ENCODE assay signal across 28 cellular contexts in the genomic region with DNA sequence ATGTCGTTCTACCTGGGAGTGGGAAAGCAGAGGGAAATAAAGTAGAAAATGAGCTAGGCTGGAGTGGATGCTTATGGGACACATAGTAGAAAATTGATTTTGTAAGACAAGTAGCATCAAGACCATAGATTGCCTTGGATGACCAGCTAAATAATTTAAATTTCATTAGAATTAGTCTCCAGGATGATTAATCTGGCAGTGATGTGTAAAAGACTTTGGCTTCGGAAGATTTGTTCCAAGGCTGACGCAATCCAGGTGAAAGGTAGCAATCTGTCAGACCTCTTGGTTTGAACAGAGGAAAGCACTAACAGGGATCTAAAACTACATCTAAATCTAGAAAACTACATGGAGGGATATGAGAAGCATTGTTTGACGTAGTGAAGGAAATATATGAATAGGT.
DNase-seq lines count a peak whose midpoint lies in the region; ATAC-seq and TF ChIP-seq lines count a peak whose summit lies in the region.
"Had no signal": no experiment of that assay in that cellular context is flagged by ENCODE, and none has a peak within 500 bp of the region (broad histone marks: within the 10 kb centered on the region; RNA-seq: fewer than 3 reads in every experiment).

No MANE protein-coding gene starts in this region.

- TF ChIP-seq CTCF in choroid plexus epithelial cell (conservative IDR thresholded peaks at IDR 0.05; ENCODE audit: low read depth, low read length) (no peak), kidney epithelial cell (IDR thresholded peaks at IDR 0.05; ENCODE audit: insufficient read depth, low read length, poor library complexity, severe bottlenecking) (no peak), WTC11 (IDR thresholded peaks at IDR 0.05) (no peak), coronary artery (IDR thresholded peaks at IDR 0.05) (no peak)

- H3K4me3 ChIP-seq in choroid plexus epithelial cell (ENCODE audit: low read depth, low read length), result no peak overlapping the region
- no peak overlapping the region for H3K4me3 ChIP-seq in kidney epithelial cell (ENCODE audit: low read depth, low read length)
- H3K4me3 ChIP-seq in coronary artery, result no peak overlapping the region
- H3K4me3 ChIP-seq: dorsolateral prefrontal cortex, GM12878, K562, lung, pancreas, SK-N-MC, thoracic aorta had no signal

- DNase-seq in EL (peak; percentile 46), M059J (ENCODE audit: low read depth) (peak; percentile 37), choroid plexus epithelial cell (ENCODE audit: low read depth) (peak; percentile 45), kidney epithelial cell (ENCODE audit: low read depth) (peak; percentile 38), WTC11 (ENCODE audit: low spot score) (no peak), coronary artery (ENCODE audit: low spot score) (no peak), iPS-NIHi11 (ENCODE audit: low spot score) (no peak)
- no peak for DNase-seq in activated T-cell treated with anti-CD3 and anti-CD28 coated beads, Interleukin-2, amount 50 U/mL, for 1 hour
- DNase-seq: activated CD4-positive, alpha-beta T cell treated with anti-CD3 and anti-CD28 coated beads, Interleukin-2, amount 10 ng/mL, durations not matched to agents 24 days and 14 days; activated CD8-positive, alpha-beta memory T cell treated with anti-CD3 and anti-CD28 coated beads, Interleukin-2, amount 10 ng/mL, durations not matched to agents 7 days and 5 days; activated naive CD4-positive, alpha-beta T cell treated with anti-CD3 and anti-CD28 coated beads, Interleukin-2, amount 10 ng/mL, durations not matched to agents 7 days and 5 days; central memory CD4-positive, alpha-beta T cell; DMS79; dorsolateral prefrontal cortex; H9; immature natural killer cell; NCI-H1436 treated with DMSO at 0.1 percent for 48 hours; NCI-H524 treated with DMSO at 0.1 percent for 48 hours; right cardiac atrium; RPMI8226; stimulated activated naive CD8-positive, alpha-beta T cell treated with anti-CD3 and anti-CD28 coated beads, Interleukin-15, Interleukin-2, amounts not matched to agents 100 U/mL and 50 U/mL, for 24 hours had no signal

- POLR2A ChIA-PET in WTC11 (lab: Charles Lee), result no interaction called here

- H3K27me3 Mint-ChIP-seq in WTC11 (ENCODE audit: low read depth), result no peaks in the 10 kb centered on the region
- H3K27me3 Mint-ChIP-seq: activated CD4-positive, alpha-beta T cell treated with anti-CD3 and anti-CD28 coated beads, Interleukin-2, amount 10 ng/mL, durations not matched to agents 24 days and 14 days had no signal

- CTCF ChIA-PET in WTC11 (lab: Charles Lee), result no interaction called here

- ATAC-seq in WTC11, result no peak
- ATAC-seq: activated CD8-positive, alpha-beta memory T cell treated with anti-CD3 and anti-CD28 coated beads, Interleukin-2, amount 10 ng/mL, durations not matched to agents 7 days and 5 days; GM12878; K562; right cardiac atrium; stimulated activated naive CD8-positive, alpha-beta T cell treated with anti-CD3 and anti-CD28 coated beads, Interleukin-15, Interleukin-2, amounts not matched to agents 100 U/mL and 50 U/mL, for 24 hours had no signal

- no peak overlapping the region for H3K27ac Mint-ChIP-seq in WTC11
- H3K27ac Mint-ChIP-seq: activated CD4-positive, alpha-beta T cell treated with anti-CD3 and anti-CD28 coated beads, Interleukin-2, amount 10 ng/mL, durations not matched to agents 24 days and 14 days; activated CD8-positive, alpha-beta memory T cell treated with anti-CD3 and anti-CD28 coated beads, Interleukin-2, amount 10 ng/mL, durations not matched to agents 7 days and 5 days; activated naive CD4-positive, alpha-beta T cell treated with anti-CD3 and anti-CD28 coated beads, Interleukin-2, amount 10 ng/mL, durations not matched to agents 7 days and 5 days; activated T-helper 1 cell treated with anti-CD3 and anti-CD28 coated beads, Interleukin-12 subunit alpha, Interleukin-12 subunit beta, Interleukin-2, Interleukin-4 antibody, amounts not matched to agents 30 ng/mL and 10 ng/mL and 1 ng/mL, durations not matched to agents 14 hours and 24 hours and 36 hours; H9; immature natural killer cell had no signal

- no peaks in the 10 kb centered on the region for H3K27me3 ChIP-seq in kidney epithelial cell (ENCODE audit: control insufficient read depth, insufficient read depth, low read length)
- H3K27me3 ChIP-seq: dorsolateral prefrontal cortex, pancreas had no signal

- no peaks in the 10 kb centered on the region for H3K36me3 ChIP-seq in kidney epithelial cell (ENCODE audit: control insufficient read depth, insufficient read depth, low read length)
- H3K36me3 ChIP-seq: pancreas, thoracic aorta had no signal

- no peak overlapping the region for H3K4me3 Mint-ChIP-seq in WTC11
- H3K4me3 Mint-ChIP-seq: activated CD4-positive, alpha-beta T cell treated with anti-CD3 and anti-CD28 coated beads, Interleukin-2, amount 10 ng/mL, durations not matched to agents 24 days and 14 days; activated CD8-positive, alpha-beta memory T cell treated with anti-CD3 and anti-CD28 coated beads, Interleukin-2, amount 10 ng/mL, durations not matched to agents 7 days and 5 days; activated naive CD4-positive, alpha-beta T cell treated with anti-CD3 and anti-CD28 coated beads, Interleukin-2, amount 10 ng/mL, durations not matched to agents 7 days and 5 days; activated T-helper 1 cell treated with anti-CD3 and anti-CD28 coated beads, Interleukin-12 subunit alpha, Interleukin-12 subunit beta, Interleukin-2, Interleukin-4 antibody, amounts not matched to agents 30 ng/mL and 10 ng/mL and 1 ng/mL, durations not matched to agents 14 hours and 24 hours and 36 hours; H9; immature natural killer cell had no signal

- no peaks in the 10 kb centered on the region for H3K4me1 Mint-ChIP-seq in WTC11
- H3K4me1 Mint-ChIP-seq: activated CD4-positive, alpha-beta T cell treated with anti-CD3 and anti-CD28 coated beads, Interleukin-2, amount 10 ng/mL, durations not matched to agents 24 days and 14 days; activated CD8-positive, alpha-beta memory T cell treated with anti-CD3 and anti-CD28 coated beads, Interleukin-2, amount 10 ng/mL, durations not matched to agents 7 days and 5 days; activated naive CD4-positive, alpha-beta T cell treated with anti-CD3 and anti-CD28 coated beads, Interleukin-2, amount 10 ng/mL, durations not matched to agents 7 days and 5 days; immature natural killer cell had no signal

- H3K9me3 Mint-ChIP-seq in WTC11, result no peaks in the 10 kb centered on the region
- H3K9me3 Mint-ChIP-seq: activated CD4-positive, alpha-beta T cell treated with anti-CD3 and anti-CD28 coated beads, Interleukin-2, amount 10 ng/mL, durations not matched to agents 24 days and 14 days; activated naive CD4-positive, alpha-beta T cell treated with anti-CD3 and anti-CD28 coated beads, Interleukin-2, amount 10 ng/mL, durations not matched to agents 7 days and 5 days; activated T-helper 1 cell treated with anti-CD3 and anti-CD28 coated beads, Interleukin-12 subunit alpha, Interleukin-12 subunit beta, Interleukin-2, Interleukin-4 antibody, amounts not matched to agents 30 ng/mL and 10 ng/mL and 1 ng/mL, durations not matched to agents 14 hours and 24 hours and 36 hours; H9 had no signal

- no peaks in the 10 kb centered on the region for H3K36me3 Mint-ChIP-seq in WTC11
- H3K36me3 Mint-ChIP-seq: activated CD8-positive, alpha-beta memory T cell treated with anti-CD3 and anti-CD28 coated beads, Interleukin-2, amount 10 ng/mL, durations not matched to agents 7 days and 5 days; activated naive CD4-positive, alpha-beta T cell treated with anti-CD3 and anti-CD28 coated beads, Interleukin-2, amount 10 ng/mL, durations not matched to agents 7 days and 5 days; immature natural killer cell had no signal

- no peak overlapping the region for H3K27ac ChIP-seq in coronary artery
- H3K27ac ChIP-seq: dorsolateral prefrontal cortex, pancreas, SK-N-MC, thoracic aorta had no signal

TF ChIP-seq in WTC11, 78 proteins besides CTCF, POLR2A, EP300 and RAD21:
- TF ChIP-seq, protein P1, sequence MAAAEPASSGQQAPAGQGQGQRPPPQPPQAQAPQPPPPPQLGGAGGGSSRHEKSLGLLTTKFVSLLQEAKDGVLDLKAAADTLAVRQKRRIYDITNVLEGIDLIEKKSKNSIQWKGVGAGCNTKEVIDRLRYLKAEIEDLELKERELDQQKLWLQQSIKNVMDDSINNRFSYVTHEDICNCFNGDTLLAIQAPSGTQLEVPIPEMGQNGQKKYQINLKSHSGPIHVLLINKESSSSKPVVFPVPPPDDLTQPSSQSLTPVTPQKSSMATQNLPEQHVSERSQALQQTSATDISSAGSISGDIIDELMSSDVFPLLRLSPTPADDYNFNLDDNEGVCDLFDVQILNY (CRISPR knock-in tag; IDR thresholded peaks at IDR 0.05), result no peak
- no peak for TF ChIP-seq NR2C2 (CRISPR knock-in tag; IDR thresholded peaks at IDR 0.05)
- TF ChIP-seq TCF7 (CRISPR knock-in tag; IDR thresholded peaks at IDR 0.05; ENCODE audit: low read depth), result no peak
- TF ChIP-seq GRHL2 (CRISPR knock-in tag; IDR thresholded peaks at IDR 0.05; ENCODE audit: insufficient replicate concordance, severe bottlenecking), result no peak
- TF ChIP-seq, protein P2, sequence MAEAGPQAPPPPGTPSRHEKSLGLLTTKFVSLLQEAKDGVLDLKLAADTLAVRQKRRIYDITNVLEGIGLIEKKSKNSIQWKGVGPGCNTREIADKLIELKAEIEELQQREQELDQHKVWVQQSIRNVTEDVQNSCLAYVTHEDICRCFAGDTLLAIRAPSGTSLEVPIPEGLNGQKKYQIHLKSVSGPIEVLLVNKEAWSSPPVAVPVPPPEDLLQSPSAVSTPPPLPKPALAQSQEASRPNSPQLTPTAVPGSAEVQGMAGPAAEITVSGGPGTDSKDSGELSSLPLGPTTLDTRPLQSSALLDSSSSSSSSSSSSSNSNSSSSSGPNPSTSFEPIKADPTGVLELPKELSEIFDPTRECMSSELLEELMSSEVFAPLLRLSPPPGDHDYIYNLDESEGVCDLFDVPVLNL (CRISPR knock-in tag; IDR thresholded peaks at IDR 0.05; ENCODE audit: borderline replicate concordance, low read depth), result no peak
- TF ChIP-seq PRRX2 (CRISPR knock-in tag; IDR thresholded peaks at IDR 0.05), result no peak

Comparison
In these comparisons a context has a peak if more than half of its experiments do, and no peak if none do; other contexts are left out.
1. DNase-seq: peak in EL (single experiment), M059J (single experiment), choroid plexus epithelial cell (single experiment) and kidney epithelial cell (single experiment); none in activated T-cell treated with anti-CD3 and anti-CD28 coated beads, Interleukin-2, amount 50 U/mL, for 1 hour (single experiment), WTC11 (single experiment), coronary artery (single experiment) and iPS-NIHi11 (single experiment).